Comparison of ENCODE assay signal across 35 cellular contexts in genomic region chr11:64013141-64013896, GRCh38. TPM values are rescaled to one million over a fixed set of nuclear protein-coding genes. Genes with fewer than 3 reads are reported as not detected.
"Had no signal": no experiment of that assay in that cellular context is flagged by ENCODE, and none has a peak within 500 bp of the region (broad histone marks: within the 10 kb centered on the region; RNA-seq: fewer than 3 reads in every experiment).

No MANE protein-coding gene starts in this region.

- ATAC-seq: esophagus mucosa; heart left ventricle; left lung; psoas muscle; stimulated activated memory B cell treated with anti-CD40 and anti-IgM and Interleukin-4, amounts not matched to agents 10 μg/mL and 1 μg/mL and 100 μg/mL, for 72 hours; T-helper 17 cell had no signal

- H3K27me3 ChIP-seq: breast epithelium, heart left ventricle, sigmoid colon, stomach, thyroid gland, upper lobe of left lung, vagina had no signal

- H3K36me3 ChIP-seq: breast epithelium, heart left ventricle, left lung, sigmoid colon, stomach, thyroid gland, upper lobe of left lung, vagina had no signal

- H3K4me3 ChIP-seq: breast epithelium, heart left ventricle, left lung, lung, psoas muscle, sigmoid colon, smooth muscle cell, stomach, thyroid gland, upper lobe of left lung, vagina had no signal

- H3K9me3 ChIP-seq: breast epithelium, heart left ventricle, left lung, psoas muscle, sigmoid colon, stomach, thyroid gland, upper lobe of left lung, vagina had no signal

- H3K4me1 ChIP-seq: breast epithelium, parathyroid adenoma, psoas muscle had no signal

- DNase-seq: activated CD4-positive, alpha-beta memory T cell treated with anti-CD3 and anti-CD28 coated beads for 36 hours; activated CD4-positive, alpha-beta T cell treated with anti-CD3 and anti-CD28 coated beads, Interleukin-2, amount 10 ng/mL, durations not matched to agents 24 days and 14 days; activated CD4-positive, CD25-positive, alpha-beta regulatory T cell treated with anti-CD3 and anti-CD28 coated beads, Interleukin-2, amount 50 U/mL, for 72 hours; activated CD8-positive, alpha-beta memory T cell treated with anti-CD3 and anti-CD28 coated beads, Interleukin-2, amount 50 U/mL, for 4 hours; activated gamma-delta T cell; activated naive CD4-positive, alpha-beta T cell treated with anti-CD3 and anti-CD28 coated beads, Interleukin-2, amount 10 ng/mL, durations not matched to agents 7 days and 5 days; activated T-cell treated with anti-CD3 and anti-CD28 coated beads, Interleukin-2, amount 50 U/mL, for 1 hour; amniotic stem cell; endodermal cell; foreskin fibroblast; heart left ventricle; kidney glomerular epithelial cell; left lung; naive B cell; nephron progenitor cell; occipital lobe; psoas muscle; sigmoid colon; stimulated activated CD4-positive, alpha-beta T cell treated with anti-CD3 and anti-CD28 coated beads, Interleukin-1b, Interleukin-23, amount 100 ng/mL, for 48 hours; stimulated activated CD4-positive, alpha-beta T cell treated with anti-CD3 and anti-CD28 coated beads, Interleukin-4, amount 100 ng/mL, for 4 hours; stimulated activated CD8-positive, alpha-beta memory T cell treated with anti-CD3 and anti-CD28 coated beads, Interleukin-4, amount 100 ng/mL, for 48 hours; stomach; T-helper 17 cell; T1000; thyroid gland; upper lobe of left lung had no signal

- H3K27ac ChIP-seq: breast epithelium, heart left ventricle, left lung, parathyroid adenoma, psoas muscle, sigmoid colon, stomach, thyroid gland, upper lobe of left lung, vagina had no signal

RNA-seq across cellular contexts. Expression of gene FLRT1, which starts 22.4 kb away (rescaled TPM):
- total RNA-seq: activated CD4-positive, alpha-beta T cell treated with anti-CD3 and anti-CD28 coated beads, Interleukin-2, amount 10 ng/mL, durations not matched to agents 24 days and 14 days; activated CD8-positive, alpha-beta memory T cell treated with anti-CD3 and anti-CD28 coated beads for 36 hours; breast epithelium; endodermal cell; esophagus mucosa; mesenteric fat pad; T-helper 17 cell had no signal
